8 cellular contexts compared by ENCODE assay signal in genomic region chrX:153724252-153725038, GRCh38. TPM values are rescaled to one million over a fixed set of nuclear protein-coding genes. Genes with fewer than 3 reads are reported as not detected.
DNase-seq lines count a peak whose midpoint lies in the region; ATAC-seq, FAIRE-seq and TF ChIP-seq lines count a peak whose summit lies in the region.

Gene ABCD1 (plus strand): TSS chrX:153724856. CDS start chrX:153725267, 411 bp downstream.
Gene BCAP31 (minus strand): TSS chrX:153724387. CDS start chrX:153723244, 1,143 bp downstream.

- no peaks in the 10 kb centered on the region for H3K9me3 ChIP-seq in A549

- no peak for TF ChIP-seq EP300 in A549 (IDR thresholded peaks at IDR 0.05)

- no peak for TF ChIP-seq CTCF in A549 (IDR thresholded peaks at IDR 0.05)
- no peak for TF ChIP-seq CTCF in WI38 (IDR thresholded peaks at IDR 0.05; ENCODE audit: low read depth, low read length)
- TF ChIP-seq CTCF in bronchial epithelial cell (IDR thresholded peaks at IDR 0.05; ENCODE audit: insufficient read depth, low read length, severe bottlenecking), result no peak

- CTCF ChIA-PET in A549 (lab: Yijun Ruan, JAX), result interaction anchor here (0.6 kb wide), 1 partner anchor 820 kb away, joined by 3 read pairs; no protein-coding TSS in a partner anchor

- H3K27me3 ChIP-seq in bronchial epithelial cell (ENCODE audit: control insufficient read depth, insufficient read depth, low read length), result no peaks in the 10 kb centered on the region

- POLR2A ChIA-PET in A549 (lab: Yijun Ruan, JAX), result interaction anchor here (0.6 kb wide), 2 partner anchors 11 to 203 kb away, joined by 3 read pairs; no protein-coding TSS in a partner anchor

- peak; percentile 85 to 87 for DNase-seq in A549 (ENCODE audit: low read depth in 1 of 2, low spot score in 1 of 2)
- peak; percentile 91 for DNase-seq in NCI-H2227 treated with DMSO at 0.1 percent for 48 hours (lab: John Stamatoyannopoulos, UW)
- peak; percentile 51 for DNase-seq in bronchial epithelial cell (ENCODE audit: low read depth)
- DNase-seq in inferior parietal cortex (ENCODE audit: extremely low spot score), result peak; percentile 73
- peak; percentile 39 for DNase-seq in smooth muscle cell of the brain vasculature (ENCODE audit: low read depth, low spot score)

- TF ChIP-seq POLR2A in A549 (IDR thresholded peaks at IDR 0.05; ENCODE audit: low read length), result peak; percentile 60

- peak; percentile 32 for FAIRE-seq in A549 (lab: Jason Lieb, UNC)
- FAIRE-seq in bronchial epithelial cell (lab: Jason Lieb, UNC), result no peak

- H3K4me1 ChIP-seq in A549, result peaks cover 25% of the 10 kb centered on the region

- no peak for TF ChIP-seq RAD21 in A549 (conservative IDR thresholded peaks at IDR 0.05 in 1 of 2, IDR thresholded peaks at IDR 0.05 in 1 of 2)

- H3K4me3 ChIP-seq in A549 (peak within 1 kb of the TSS; percentile 93), WI38 (ENCODE audit: low read depth, low read length) (peak within 1 kb of the TSS; percentile 70), bronchial epithelial cell (ENCODE audit: low read depth, low read length) (peak within 1 kb of the TSS; percentile 60)

- H3K36me3 ChIP-seq in bronchial epithelial cell (ENCODE audit: control insufficient read depth, insufficient read depth, low read length), result peaks cover 9% of the 10 kb centered on the region

- H3K4me2 ChIP-seq in A549, result peak within 1 kb of the TSS; percentile 90

- ATAC-seq in A549 (peak; percentile 76 to 84), GM18858 (IDR thresholded peaks at IDR 0.05; ENCODE audit: unreplicated experiment) (peak; percentile 40), HG03095 (IDR thresholded peaks at IDR 0.05; ENCODE audit: unreplicated experiment) (peak; percentile 46)

- peak within 1 kb of the TSS; percentile 97 for H3K27ac ChIP-seq in A549

- WGBS in A549 (ENCODE audit: missing lambda C conversion rate), result no CpG with 5 or more reads among the region's 88 CpGs

TF ChIP-seq in A549, 52 proteins besides CTCF, POLR2A, EP300 and RAD21:
- TF ChIP-seq RCOR1 (IDR thresholded peaks at IDR 0.05; ENCODE audit: low read depth, low read length) (no peak), JUN (IDR thresholded peaks at IDR 0.05) (peak in 1 of 2 experiments; percentile 85; a peak in 2 of 5 replicates), MAX (IDR thresholded peaks at IDR 0.05) (peak; percentile 21; the same call in 1 of the 2 replicates), FOSB (CRISPR knock-in tag; IDR thresholded peaks at IDR 0.05) (no peak), MAFK (IDR thresholded peaks at IDR 0.05; ENCODE audit: partially characterized antibody) (no peak), FOXS1 (CRISPR knock-in tag; IDR thresholded peaks at IDR 0.05) (no peak), CHD2 (IDR thresholded peaks at IDR 0.05; ENCODE audit: low read length, partially characterized antibody) (peak; percentile 68)
- TF ChIP-seq, protein P1, sequence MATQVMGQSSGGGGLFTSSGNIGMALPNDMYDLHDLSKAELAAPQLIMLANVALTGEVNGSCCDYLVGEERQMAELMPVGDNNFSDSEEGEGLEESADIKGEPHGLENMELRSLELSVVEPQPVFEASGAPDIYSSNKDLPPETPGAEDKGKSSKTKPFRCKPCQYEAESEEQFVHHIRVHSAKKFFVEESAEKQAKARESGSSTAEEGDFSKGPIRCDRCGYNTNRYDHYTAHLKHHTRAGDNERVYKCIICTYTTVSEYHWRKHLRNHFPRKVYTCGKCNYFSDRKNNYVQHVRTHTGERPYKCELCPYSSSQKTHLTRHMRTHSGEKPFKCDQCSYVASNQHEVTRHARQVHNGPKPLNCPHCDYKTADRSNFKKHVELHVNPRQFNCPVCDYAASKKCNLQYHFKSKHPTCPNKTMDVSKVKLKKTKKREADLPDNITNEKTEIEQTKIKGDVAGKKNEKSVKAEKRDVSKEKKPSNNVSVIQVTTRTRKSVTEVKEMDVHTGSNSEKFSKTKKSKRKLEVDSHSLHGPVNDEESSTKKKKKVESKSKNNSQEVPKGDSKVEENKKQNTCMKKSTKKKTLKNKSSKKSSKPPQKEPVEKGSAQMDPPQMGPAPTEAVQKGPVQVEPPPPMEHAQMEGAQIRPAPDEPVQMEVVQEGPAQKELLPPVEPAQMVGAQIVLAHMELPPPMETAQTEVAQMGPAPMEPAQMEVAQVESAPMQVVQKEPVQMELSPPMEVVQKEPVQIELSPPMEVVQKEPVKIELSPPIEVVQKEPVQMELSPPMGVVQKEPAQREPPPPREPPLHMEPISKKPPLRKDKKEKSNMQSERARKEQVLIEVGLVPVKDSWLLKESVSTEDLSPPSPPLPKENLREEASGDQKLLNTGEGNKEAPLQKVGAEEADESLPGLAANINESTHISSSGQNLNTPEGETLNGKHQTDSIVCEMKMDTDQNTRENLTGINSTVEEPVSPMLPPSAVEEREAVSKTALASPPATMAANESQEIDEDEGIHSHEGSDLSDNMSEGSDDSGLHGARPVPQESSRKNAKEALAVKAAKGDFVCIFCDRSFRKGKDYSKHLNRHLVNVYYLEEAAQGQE (IDR thresholded peaks at IDR 0.05), result peak; percentile 75

RNA-seq across cellular contexts. Expression of gene ABCD1, which starts in this region (rescaled TPM):
- polyA plus RNA-seq in A549 (2011; rRNA removed), result 1.7 and 1.8 TPM in 2 replicates
- 3.0 and 3.8 TPM in 2 replicates for polyA plus RNA-seq in A549 (2012; cell fraction: cytosol; rRNA removed)
- polyA plus RNA-seq in A549 (2012; cell fraction: nucleus; rRNA removed), result 10.0 and 12.8 TPM in 2 replicates
- 3.3 to 5.1 TPM (median 3.8 TPM) in 3 replicates for polyA plus RNA-seq in A549 (2017; fragmentation: RNase III; extraction: RNeasy Plus Mini Kit Qiagen cat#74134 plus additional on column Dnase treatment)
- polyA minus RNA-seq in A549 (2011; rRNA and poly(A)+ RNA removed), result 2.1 and 4.0 TPM in 2 replicates
- total RNA-seq in bronchial epithelial cell, result 1.7 and 1.8 TPM in 2 replicates

RNA-seq across cellular contexts. Expression of gene BCAP31, which starts in this region (rescaled TPM):
- polyA plus RNA-seq in A549 (2011; rRNA removed) (217 and 257 TPM in 2 replicates), A549 (2017; fragmentation: RNase III; extraction: RNeasy Plus Mini Kit Qiagen cat#74134 plus additional on column Dnase treatment) (335 to 351 TPM (median 349 TPM) in 3 replicates)
- polyA plus RNA-seq in A549 (2012; cell fraction: cytosol; rRNA removed), result 205 and 233 TPM in 2 replicates
- 237 and 262 TPM in 2 replicates for polyA plus RNA-seq in A549 (2012; cell fraction: nucleus; rRNA removed)
- polyA minus RNA-seq in A549 (2011; rRNA and poly(A)+ RNA removed), result 175 and 185 TPM in 2 replicates
- 300 and 322 TPM in 2 replicates for total RNA-seq in bronchial epithelial cell

Comparison
In these comparisons a context has a peak if more than half of its experiments do, and no peak if none do; other contexts are left out.
1. Peak in every context shown above with its lines: DNase-seq, ATAC-seq, H3K4me3 ChIP-seq and H3K27ac ChIP-seq.
2. DNase-seq: peak in every context shown above with its lines; median percentile 91 in NCI-H2227 treated with DMSO at 0.1 percent for 48 hours; 86 in A549; 73 in inferior parietal cortex; 51 in bronchial epithelial cell; 39 in smooth muscle cell of the brain vasculature.